In genomic region chr11:134068829-134069425, GRCh38 we compare ENCODE assay signal across 8 cellular contexts. TPM values are rescaled to one million over a fixed set of nuclear protein-coding genes. Genes with fewer than 3 reads are reported as not detected.
DNase-seq lines count a peak whose midpoint lies in the region; ATAC-seq and TF ChIP-seq lines count a peak whose summit lies in the region.

TSS of gene JAM3 (plus strand) at chr11:134069072. CDS start at chr11:134069084, 12 bp downstream.

- H3K4me1 ChIP-seq in A673 (ENCODE audit: insufficient read depth, low read length, poor library complexity, severe bottlenecking) (peaks cover 9% of the 10 kb centered on the region), lung (ENCODE audit: control insufficient read depth in 2 of 2, insufficient read depth in 2 of 2, low read length in 2 of 2) (peaks cover 0 to 5% of the 10 kb centered on the region in 2 donors)

- ATAC-seq in GM18909 (IDR thresholded peaks at IDR 0.05; ENCODE audit: poor library complexity, unreplicated experiment) (peak; percentile 80), HG03280 (IDR thresholded peaks at IDR 0.05; ENCODE audit: unreplicated experiment) (peak; percentile 83), lung (ENCODE audit: insufficient read depth, low FRiP score) (peak; percentile 83)
- peak; percentile 96 for ATAC-seq in effector memory CD8-positive, alpha-beta T cell (replicated peaks)

- H3K27ac Mint-ChIP-seq in effector memory CD8-positive, alpha-beta T cell = peak within 1 kb of the TSS; percentile 95 to 96

- no peaks in the 10 kb centered on the region for H3K9me3 Mint-ChIP-seq in effector memory CD8-positive, alpha-beta T cell

- CTCF ChIA-PET in A673 (lab: Charles Lee) = no interaction called here

- H3K4me3 Mint-ChIP-seq in effector memory CD8-positive, alpha-beta T cell = peak within 1 kb of the TSS; percentile 88 to 96

- H3K36me3 Mint-ChIP-seq in effector memory CD8-positive, alpha-beta T cell (ENCODE audit: insufficient read depth) = peaks cover 16% of the 10 kb centered on the region

- BruUV-seq in A673 (replicated peaks; lab: Mats Ljungman, UMichigan) = no TSS peak

- peak within 1 kb of the TSS; percentile 68 for H3K4me3 ChIP-seq in A673 (ENCODE audit: low read depth, low read length, poor library complexity, severe bottlenecking)
- H3K4me3 ChIP-seq in lung = peak within 1 kb of the TSS; percentile 68

- peaks cover 5 to 7% of the 10 kb centered on the region in 2 donors for H3K4me1 Mint-ChIP-seq in effector memory CD8-positive, alpha-beta T cell (ENCODE audit: low read depth in 2 of 2)

- H3K27ac ChIP-seq in A673 (ENCODE audit: low read depth, low read length, poor library complexity, severe bottlenecking) = no peak within 1 kb of the TSS
- H3K27ac ChIP-seq in lung (ENCODE audit: low read depth in 1 of 2, low read length in 1 of 2) = peak within 1 kb of the TSS; percentile 80 to 89

- 1% methylated on average over 55 to 57 of the region's 57 CpGs for WGBS in lung, 2 donors

- no peaks in the 10 kb centered on the region for H3K9me3 ChIP-seq in A673 (ENCODE audit: low read depth, low read length, poor library complexity, severe bottlenecking)
- H3K9me3 ChIP-seq in lung (ENCODE audit: control insufficient read depth in 2 of 2, insufficient read depth in 1 of 2, low read length in 1 of 2) = no peaks in the 10 kb centered on the region

- TF ChIP-seq CTCF in A673 (conservative IDR thresholded peaks at IDR 0.05; ENCODE audit: low read depth, low read length) (no peak), lung (IDR thresholded peaks at IDR 0.05; ENCODE audit: control extremely low read depth, extremely low read depth) (no peak)

- intact Hi-C loops in A673 (cut with micrococcal nuclease; ENCODE audit: unreplicated experiment) = no loop called here

- H3K27me3 ChIP-seq in A673 (replicated peaks; ENCODE audit: insufficient read depth, low read depth, low read length, poor library complexity) (peaks cover 57% of the 10 kb centered on the region), lung (ENCODE audit: control insufficient read depth, insufficient read depth) (no peaks in the 10 kb centered on the region)

- POLR2A ChIA-PET in A673 (lab: Charles Lee; ENCODE audit: low non-redundant PET) = interaction anchor here (0.6 kb wide), 1 partner anchor 9 kb away, joined by 25 read pairs; no protein-coding TSS in a partner anchor

- no peaks in the 10 kb centered on the region for H3K36me3 ChIP-seq in A673 (ENCODE audit: insufficient read depth, low read length, poor library complexity, severe bottlenecking)
- no peaks in the 10 kb centered on the region for H3K36me3 ChIP-seq in lung (ENCODE audit: control insufficient read depth in 2 of 2, insufficient read depth in 2 of 2, low read length in 2 of 2)

- DNase-seq in A673 (ENCODE audit: low spot score) = peak; percentile 95
- peak; percentile 77 to 92 for DNase-seq in NCI-H524 (lab: John Stamatoyannopoulos, UW)
- peak; percentile 89 to 95 (median 93) for DNase-seq in activated CD8-positive, alpha-beta memory T cell treated with anti-CD3 and anti-CD28 coated beads for 48 hours (ENCODE audit: low read depth in 2 of 3, low spot score in 2 of 3)
- DNase-seq in effector memory CD8-positive, alpha-beta T cell = peak; percentile 96 to 98 (median 97)
- DNase-seq in lung (ENCODE audit: low spot score) = peak; percentile 80
- peak; percentile 95 to 96 for DNase-seq in stimulated activated CD4-positive, alpha-beta T cell treated with anti-CD3 and anti-CD28 coated beads, Interleukin-4, amount 100 ng/mL, for 48 hours (ENCODE audit: low read depth in 2 of 2)

- peaks cover 7 to 30% of the 10 kb centered on the region in 2 donors for H3K27me3 Mint-ChIP-seq in effector memory CD8-positive, alpha-beta T cell

RNA-seq across cellular contexts. Expression of gene JAM3, which starts in this region (rescaled TPM):
- total RNA-seq in A673 (2021) = 9.0 and 14.5 TPM in 2 replicates
- 10 to 100 TPM; 33.5 to 72.2 TPM for total RNA-seq in lung
- polyA plus RNA-seq in lung = 10 to 100 TPM; 10.3 to 13.6 TPM
